14 cellular contexts compared by ENCODE assay signal in the genomic region with DNA sequence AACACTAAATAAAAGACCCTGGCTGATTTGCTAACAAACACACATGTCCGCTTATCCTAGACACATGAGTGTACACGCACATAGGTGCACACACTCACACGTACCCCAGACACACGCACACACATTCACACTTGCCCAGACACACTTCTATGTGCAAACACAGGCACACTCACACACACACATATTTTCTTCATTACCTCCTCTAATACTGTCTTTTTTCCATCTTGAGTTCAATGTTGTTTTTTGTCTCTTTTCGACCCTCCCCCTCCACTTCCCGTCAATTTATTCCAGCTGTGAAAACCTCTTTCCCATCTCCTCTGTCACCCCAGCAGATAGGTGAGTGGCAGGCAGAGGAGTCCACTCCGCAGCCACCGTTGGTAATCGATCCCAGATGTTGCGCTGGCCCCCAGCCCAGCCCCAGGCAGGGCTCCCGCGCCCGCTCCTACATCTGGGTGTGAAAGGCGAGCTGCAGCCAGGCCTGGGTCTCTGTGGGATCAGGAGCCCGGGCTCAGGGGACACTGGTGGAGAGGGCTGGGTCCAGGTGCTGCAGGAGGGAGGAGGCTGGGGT. TPM values are rescaled to one million over a fixed set of nuclear protein-coding genes. Genes with fewer than 3 reads are reported as not detected.
DNase-seq lines count a peak whose midpoint lies in the region; ATAC-seq and TF ChIP-seq lines count a peak whose summit lies in the region.
"Had no signal": no experiment of that assay in that cellular context is flagged by ENCODE, and none has a peak within 500 bp of the region (broad histone marks: within the 10 kb centered on the region; RNA-seq: fewer than 3 reads in every experiment).

No MANE protein-coding gene starts in this region.

- no peak for TF ChIP-seq POLR2A in tibial nerve (IDR thresholded peaks at IDR 0.05)

- H3K4me1 ChIP-seq in tibial nerve: peaks cover 0 to 31% (median 14%) of the 10 kb centered on the region in 4 donors

- H3K9ac ChIP-seq in SK-N-MC (ENCODE audit: insufficient read length): no peak overlapping the region

- TF ChIP-seq EP300 in tibial nerve (IDR thresholded peaks at IDR 0.05): peak in 1 of 2 donors; percentile 45

- H3K27ac ChIP-seq in SK-N-MC: peak overlapping the region; percentile 40
- peak overlapping the region in 1 of 4 donors; percentile 48 for H3K27ac ChIP-seq in tibial nerve

- WGBS in tibial nerve, 2 donors: 46 to 62% methylated on average over 15 of the region's 15 CpGs

- H3K9me3 ChIP-seq in SK-N-MC (ENCODE audit: low read depth, low read length) (no peaks in the 10 kb centered on the region), tibial nerve (no peaks in the 10 kb centered on the region)

- H3K4me3 ChIP-seq in SK-N-MC (peak overlapping the region; percentile 11), fibroblast of villous mesenchyme (ENCODE audit: low read depth, low read length) (no peak overlapping the region), tibial nerve (no peak overlapping the region)

- ATAC-seq in GM21576 (IDR thresholded peaks at IDR 0.05; ENCODE audit: unreplicated experiment): no peak
- ATAC-seq: naive thymus-derived CD8-positive, alpha-beta T cell had no signal

- TF ChIP-seq CTCF in fibroblast of villous mesenchyme (IDR thresholded peaks at IDR 0.05; ENCODE audit: insufficient read depth, low read depth, low read length) (no peak), tibial nerve (IDR thresholded peaks at IDR 0.05) (no peak)

- H3K36me3 ChIP-seq in SK-N-MC (ENCODE audit: insufficient read depth, low read length) (no peaks in the 10 kb centered on the region), tibial nerve (no peaks in the 10 kb centered on the region)

- no peaks in the 10 kb centered on the region for H3K27me3 ChIP-seq in tibial nerve

- DNase-seq in NCI-H2227 (lab: John Stamatoyannopoulos, UW; ENCODE audit: unreplicated experiment) (peak; percentile 41), NCI-H2227 treated with DMSO at 0.1 percent for 48 hours (lab: John Stamatoyannopoulos, UW) (no peak), SK-N-MC (ENCODE audit: low read depth, low spot score) (no peak), fibroblast of villous mesenchyme (ENCODE audit: low read depth) (peak; percentile 25), tibial nerve (ENCODE audit: low spot score in 2 of 2) (peak; percentile 33 to 40), DMS53 treated with DMSO at 0.1 percent for 48 hours (lab: John Stamatoyannopoulos, UW; ENCODE audit: unreplicated experiment) (no peak)
- DNase-seq in activated CD4-positive, alpha-beta T cell treated with anti-CD3 and anti-CD28 coated beads for 1 hour: no peak
- DNase-seq: activated CD4-positive, alpha-beta T cell treated with anti-CD3 and anti-CD28 coated beads for 4 hours; amygdala; DMS79; KG1; naive thymus-derived CD8-positive, alpha-beta T cell; NCI-H187 treated with DMSO at 0.1 percent for 48 hours had no signal

RNA-seq across cellular contexts. Expression of a gene that starts 56.8 kb away (rescaled TPM):
- total RNA-seq in fibroblast of villous mesenchyme (2.2 and 4.5 TPM in 2 replicates), tibial nerve (10 to 100 TPM; 11.1 to 16.2 (median 14.7) TPM)

Comparison
In these comparisons a context has a peak if more than half of its experiments do, and no peak if none do; other contexts are left out.
1. DNase-seq: peak in NCI-H2227 (single experiment), fibroblast of villous mesenchyme (single experiment) and tibial nerve (2 of 2); none in NCI-H2227 treated with DMSO at 0.1 percent for 48 hours (single experiment), SK-N-MC (single experiment), DMS53 treated with DMSO at 0.1 percent for 48 hours (single experiment) and activated CD4-positive, alpha-beta T cell treated with anti-CD3 and anti-CD28 coated beads for 1 hour (single experiment).